In genomic region chr5:130966990-130967389, GRCh38 we compare ENCODE assay signal across 19 cellular contexts.
DNase-seq lines count a peak whose midpoint lies in the region; ATAC-seq, FAIRE-seq and TF ChIP-seq lines count a peak whose summit lies in the region.
"Had no signal": no experiment of that assay in that cellular context is flagged by ENCODE, and none has a peak within 500 bp of the region (broad histone marks: within the 10 kb centered on the region; RNA-seq: fewer than 3 reads in every experiment).

No MANE protein-coding gene starts in this region.

- H3K9me3 ChIP-seq in HepG2 (ENCODE audit: low read length) (no peaks in the 10 kb centered on the region), right lobe of liver (no peaks in the 10 kb centered on the region)

- intact Hi-C loops in HepG2 (cut with micrococcal nuclease; ENCODE audit: unreplicated experiment): no loop called here
- intact Hi-C loops in right lobe of liver (cut with DNase I): no loop called here
- intact Hi-C loops in Right ventricle myocardium inferior (cut with DNase I): no loop called here

- no peak overlapping the region for H3K27ac ChIP-seq in HepG2 (ENCODE audit: extremely low read length, insufficient read depth, low read length)
- no peak overlapping the region for H3K27ac ChIP-seq in right lobe of liver
- H3K27ac ChIP-seq: SK-N-MC had no signal

- DNase-seq in HepG2 (ENCODE audit: low spot score): no peak
- no peak for DNase-seq in right lobe of liver
- peak; percentile 78 for DNase-seq in NOMO-1 treated with DMSO at 0.1 percent for 48 hours (lab: John Stamatoyannopoulos, UW; ENCODE audit: unreplicated experiment)
- DNase-seq in SKM-1 (lab: John Stamatoyannopoulos, UW; ENCODE audit: unreplicated experiment): peak; percentile 19
- no peak for DNase-seq in SIG-M5 (lab: John Stamatoyannopoulos, UW)
- no peak for DNase-seq in Right ventricle myocardium inferior (ENCODE audit: missing footprints)
- DNase-seq in stimulated activated CD4-positive, alpha-beta T cell treated with anti-CD3 and anti-CD28 coated beads, Interleukin-4, amount 100 ng/mL, for 4 hours: no peak
- no peak for DNase-seq in T-helper 2 cell
- DNase-seq: DMS 273 treated with DMSO at 0.1 percent for 48 hours, DMS79 treated with DMSO at 0.1 percent for 48 hours, H7, MG63, NCI-H1105, NCI-H2081 treated with DMSO at 0.1 percent for 48 hours, NCI-H2171 treated with DMSO at 0.1 percent for 48 hours, NCI-H524 treated with DMSO at 0.1 percent for 48 hours, SHP77, T-cell had no signal

- H3K4me1 ChIP-seq in HepG2 (ENCODE audit: insufficient read depth, low read length): no peaks in the 10 kb centered on the region
- H3K4me1 ChIP-seq in right lobe of liver: no peaks in the 10 kb centered on the region

- TF ChIP-seq EP300 in HepG2 (IDR thresholded peaks at IDR 0.05; ENCODE audit: low read depth in 2 of 2, low read length in 2 of 2) (no peak), HepG2 (CRISPR knock-in tag; IDR thresholded peaks at IDR 0.05; ENCODE audit: borderline replicate concordance) (no peak)

- H3K4me2 ChIP-seq in HepG2 (ENCODE audit: low read depth, low read length): no peak overlapping the region

- TF ChIP-seq CTCF in HepG2 (CRISPR knock-in tag; IDR thresholded peaks at IDR 0.05) (no peak), right lobe of liver (IDR thresholded peaks at IDR 0.05) (no peak)

- H3K36me3 ChIP-seq in HepG2 (replicated peaks in 1 of 2; ENCODE audit: control insufficient read depth in 1 of 2, insufficient read depth in 2 of 2, low read length in 2 of 2): no peaks in the 10 kb centered on the region
- H3K36me3 ChIP-seq in right lobe of liver: no peaks in the 10 kb centered on the region
- H3K36me3 ChIP-seq: MG63 had no signal

- H3K27me3 ChIP-seq in HepG2 (ENCODE audit: control insufficient read depth in 1 of 2, insufficient read depth in 2 of 2, low read length in 2 of 2): no peaks in the 10 kb centered on the region
- H3K27me3 ChIP-seq in right lobe of liver: no peaks in the 10 kb centered on the region
- H3K27me3 ChIP-seq: MG63 had no signal

- H2AFZ ChIP-seq in HepG2 (ENCODE audit: low read length): no peak overlapping the region

- no TSS peak for BruUV-seq in HepG2 (replicated peaks; lab: Mats Ljungman, UMichigan)

- H3K79me2 ChIP-seq in HepG2 (ENCODE audit: insufficient read depth, low read length): no peaks in the 10 kb centered on the region

- POLR2A ChIA-PET in HepG2 (lab: Yijun Ruan, JAX): no interaction called here

- no peak overlapping the region for H3K4me3 ChIP-seq in HepG2 (replicated peaks in 1 of 3; ENCODE audit: insufficient read depth in 1 of 3, low read depth in 2 of 3, low read length in 3 of 3)
- H3K4me3 ChIP-seq in right lobe of liver: no peak overlapping the region
- H3K4me3 ChIP-seq: MG63, SK-N-MC had no signal

- TF ChIP-seq POLR2A in HepG2 (IDR thresholded peaks at IDR 0.05; ENCODE audit: insufficient read depth in 1 of 2, low read depth in 2 of 2, low read length in 2 of 2): no peak
- no peak for TF ChIP-seq POLR2A in right lobe of liver (IDR thresholded peaks at IDR 0.05)

- H3K9ac ChIP-seq in HepG2 (ENCODE audit: insufficient read depth, low read depth, low read length): no peak overlapping the region

- in situ Hi-C loops in HepG2 (cut with HindIII; ENCODE audit: extremely low pct_ligation_motif_present, low pct_unique_long_range_greater_than_20kb): no loop called here

- ATAC-seq in HepG2: no peak
- no peak for ATAC-seq in right lobe of liver
- no peak for ATAC-seq in Right ventricle myocardium inferior
- ATAC-seq: T-cell had no signal

- no peak for TF ChIP-seq RAD21 in HepG2 (CRISPR knock-in tag; IDR thresholded peaks at IDR 0.05)

- H4K20me1 ChIP-seq in HepG2 (ENCODE audit: insufficient read depth, low read length): no peaks in the 10 kb centered on the region

- CTCF ChIA-PET in HepG2 (lab: Yijun Ruan, JAX; ENCODE audit: low intra/inter-chr PET ratio, low total read pairs): no interaction called here

- FAIRE-seq in HepG2 (lab: Jason Lieb, UNC): no peak

TF ChIP-seq in HepG2, 621 proteins besides CTCF, POLR2A, EP300 and RAD21:
- no peak for TF ChIP-seq ZSCAN5A (CRISPR knock-in tag; IDR thresholded peaks at IDR 0.05; ENCODE audit: borderline replicate concordance)
- no peak for TF ChIP-seq TSC22D2 (CRISPR knock-in tag; IDR thresholded peaks at IDR 0.05; ENCODE audit: borderline replicate concordance)
- TF ChIP-seq MAFK (conservative IDR thresholded peaks at IDR 0.05 in 1 of 2, IDR thresholded peaks at IDR 0.05 in 1 of 2; ENCODE audit: low read length in 2 of 2): peak in 1 of 2 experiments; percentile 50; a peak in 2 of 4 replicates
- TF ChIP-seq MAFF (IDR thresholded peaks at IDR 0.05; ENCODE audit: low read depth, low read length): 0 out of 2 replicates have a peak, but pooled peaks have one; percentile 5
- TF ChIP-seq ZBTB44 (CRISPR knock-in tag; IDR thresholded peaks at IDR 0.05): no peak
- TF ChIP-seq ZNF629 (CRISPR knock-in tag; conservative IDR thresholded peaks at IDR 0.05): no peak

Comparison
In these comparisons a context has a peak if more than half of its experiments do, and no peak if none do; other contexts are left out.
1. DNase-seq: peak in NOMO-1 treated with DMSO at 0.1 percent for 48 hours (single experiment) and SKM-1 (single experiment); none in HepG2 (single experiment), right lobe of liver (0 of 3), SIG-M5 (single experiment), Right ventricle myocardium inferior (single experiment), stimulated activated CD4-positive, alpha-beta T cell treated with anti-CD3 and anti-CD28 coated beads, Interleukin-4, amount 100 ng/mL, for 4 hours (0 of 2) and T-helper 2 cell (0 of 5).